ENCODE assay signal across 1 cellular context in genomic region chr2:74585406-74586182, GRCh38.
TF ChIP-seq lines count a peak whose summit lies in the region.

No MANE protein-coding gene starts in this region.

TF ChIP-seq in HepG2, 621 proteins besides CTCF, POLR2A, EP300 and RAD21:
- no peak for TF ChIP-seq RNF219 (CRISPR knock-in tag; IDR thresholded peaks at IDR 0.05)
- peak; percentile 38; the same call in 1 of the 2 replicates for TF ChIP-seq LCORL (IDR thresholded peaks at IDR 0.05)
- no peak for TF ChIP-seq LCORL (CRISPR knock-in tag; IDR thresholded peaks at IDR 0.05)
- TF ChIP-seq STAG1 (CRISPR knock-in tag; IDR thresholded peaks at IDR 0.05), result 0 out of 2 replicates have a peak, but pooled peaks have one; percentile 17
- no peak for TF ChIP-seq RAD51 (IDR thresholded peaks at IDR 0.05; ENCODE audit: borderline replicate concordance)
